In the genomic region with DNA sequence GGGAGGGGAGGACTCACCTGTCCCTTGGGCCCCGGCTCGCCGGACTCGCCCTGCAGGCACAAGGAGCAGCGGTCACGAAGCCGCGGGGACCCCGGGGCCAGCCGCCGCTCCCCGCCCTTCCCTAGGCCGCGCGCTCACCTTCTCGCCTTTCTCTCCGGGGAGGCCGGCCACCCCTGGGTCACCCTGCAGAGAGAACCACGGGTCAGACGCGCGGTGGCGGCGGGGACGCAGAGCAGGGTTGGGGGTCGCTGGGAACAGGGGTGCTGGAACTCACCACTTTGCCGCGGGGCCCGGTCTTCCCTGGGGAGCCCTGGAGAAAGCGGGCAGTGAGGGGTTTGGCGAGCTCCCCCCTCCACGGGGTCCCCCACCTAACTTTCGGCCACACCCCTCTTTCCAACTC, we compare ENCODE assay signal across 1 cellular context.
TF ChIP-seq lines count a peak whose summit lies in the region.

No MANE protein-coding gene starts in this region.

TF ChIP-seq in WTC11, 78 proteins besides CTCF, POLR2A, EP300 and RAD21:
- TF ChIP-seq ZSCAN18 (CRISPR knock-in tag; IDR thresholded peaks at IDR 0.05) (no peak), AR (CRISPR knock-in tag; IDR thresholded peaks at IDR 0.05) (no peak), CREM (CRISPR knock-in tag; IDR thresholded peaks at IDR 0.05) (no peak), CDX4 (CRISPR knock-in tag; IDR thresholded peaks at IDR 0.05; ENCODE audit: borderline replicate concordance) (no peak), JAZF1 (CRISPR knock-in tag; IDR thresholded peaks at IDR 0.05) (no peak), NR2C2 (CRISPR knock-in tag; IDR thresholded peaks at IDR 0.05) (no peak), ATF6 (CRISPR knock-in tag; IDR thresholded peaks at IDR 0.05) (no peak), NFYB (CRISPR knock-in tag; conservative IDR thresholded peaks at IDR 0.05; ENCODE audit: low read depth) (no peak), TP53 (CRISPR knock-in tag; IDR thresholded peaks at IDR 0.05) (no peak), SOX15 (CRISPR knock-in tag; IDR thresholded peaks at IDR 0.05) (no peak), ZBTB21 (CRISPR knock-in tag; IDR thresholded peaks at IDR 0.05; ENCODE audit: borderline replicate concordance) (no peak), MXD4 (CRISPR knock-in tag; IDR thresholded peaks at IDR 0.05; ENCODE audit: borderline replicate concordance) (no peak)
- TF ChIP-seq, protein P1, sequence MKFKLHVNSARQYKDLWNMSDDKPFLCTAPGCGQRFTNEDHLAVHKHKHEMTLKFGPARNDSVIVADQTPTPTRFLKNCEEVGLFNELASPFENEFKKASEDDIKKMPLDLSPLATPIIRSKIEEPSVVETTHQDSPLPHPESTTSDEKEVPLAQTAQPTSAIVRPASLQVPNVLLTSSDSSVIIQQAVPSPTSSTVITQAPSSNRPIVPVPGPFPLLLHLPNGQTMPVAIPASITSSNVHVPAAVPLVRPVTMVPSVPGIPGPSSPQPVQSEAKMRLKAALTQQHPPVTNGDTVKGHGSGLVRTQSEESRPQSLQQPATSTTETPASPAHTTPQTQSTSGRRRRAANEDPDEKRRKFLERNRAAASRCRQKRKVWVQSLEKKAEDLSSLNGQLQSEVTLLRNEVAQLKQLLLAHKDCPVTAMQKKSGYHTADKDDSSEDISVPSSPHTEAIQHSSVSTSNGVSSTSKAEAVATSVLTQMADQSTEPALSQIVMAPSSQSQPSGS (CRISPR knock-in tag; IDR thresholded peaks at IDR 0.05; ENCODE audit: borderline replicate concordance, low read depth), result no peak
- TF ChIP-seq, protein P2, sequence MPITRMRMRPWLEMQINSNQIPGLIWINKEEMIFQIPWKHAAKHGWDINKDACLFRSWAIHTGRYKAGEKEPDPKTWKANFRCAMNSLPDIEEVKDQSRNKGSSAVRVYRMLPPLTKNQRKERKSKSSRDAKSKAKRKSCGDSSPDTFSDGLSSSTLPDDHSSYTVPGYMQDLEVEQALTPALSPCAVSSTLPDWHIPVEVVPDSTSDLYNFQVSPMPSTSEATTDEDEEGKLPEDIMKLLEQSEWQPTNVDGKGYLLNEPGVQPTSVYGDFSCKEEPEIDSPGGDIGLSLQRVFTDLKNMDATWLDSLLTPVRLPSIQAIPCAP (CRISPR knock-in tag; IDR thresholded peaks at IDR 0.05), result no peak
- TF ChIP-seq, protein P3, sequence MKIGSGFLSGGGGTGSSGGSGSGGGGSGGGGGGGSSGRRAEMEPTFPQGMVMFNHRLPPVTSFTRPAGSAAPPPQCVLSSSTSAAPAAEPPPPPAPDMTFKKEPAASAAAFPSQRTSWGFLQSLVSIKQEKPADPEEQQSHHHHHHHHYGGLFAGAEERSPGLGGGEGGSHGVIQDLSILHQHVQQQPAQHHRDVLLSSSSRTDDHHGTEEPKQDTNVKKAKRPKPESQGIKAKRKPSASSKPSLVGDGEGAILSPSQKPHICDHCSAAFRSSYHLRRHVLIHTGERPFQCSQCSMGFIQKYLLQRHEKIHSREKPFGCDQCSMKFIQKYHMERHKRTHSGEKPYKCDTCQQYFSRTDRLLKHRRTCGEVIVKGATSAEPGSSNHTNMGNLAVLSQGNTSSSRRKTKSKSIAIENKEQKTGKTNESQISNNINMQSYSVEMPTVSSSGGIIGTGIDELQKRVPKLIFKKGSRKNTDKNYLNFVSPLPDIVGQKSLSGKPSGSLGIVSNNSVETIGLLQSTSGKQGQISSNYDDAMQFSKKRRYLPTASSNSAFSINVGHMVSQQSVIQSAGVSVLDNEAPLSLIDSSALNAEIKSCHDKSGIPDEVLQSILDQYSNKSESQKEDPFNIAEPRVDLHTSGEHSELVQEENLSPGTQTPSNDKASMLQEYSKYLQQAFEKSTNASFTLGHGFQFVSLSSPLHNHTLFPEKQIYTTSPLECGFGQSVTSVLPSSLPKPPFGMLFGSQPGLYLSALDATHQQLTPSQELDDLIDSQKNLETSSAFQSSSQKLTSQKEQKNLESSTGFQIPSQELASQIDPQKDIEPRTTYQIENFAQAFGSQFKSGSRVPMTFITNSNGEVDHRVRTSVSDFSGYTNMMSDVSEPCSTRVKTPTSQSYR (CRISPR knock-in tag; IDR thresholded peaks at IDR 0.05), result no peak
- TF ChIP-seq, protein P4, sequence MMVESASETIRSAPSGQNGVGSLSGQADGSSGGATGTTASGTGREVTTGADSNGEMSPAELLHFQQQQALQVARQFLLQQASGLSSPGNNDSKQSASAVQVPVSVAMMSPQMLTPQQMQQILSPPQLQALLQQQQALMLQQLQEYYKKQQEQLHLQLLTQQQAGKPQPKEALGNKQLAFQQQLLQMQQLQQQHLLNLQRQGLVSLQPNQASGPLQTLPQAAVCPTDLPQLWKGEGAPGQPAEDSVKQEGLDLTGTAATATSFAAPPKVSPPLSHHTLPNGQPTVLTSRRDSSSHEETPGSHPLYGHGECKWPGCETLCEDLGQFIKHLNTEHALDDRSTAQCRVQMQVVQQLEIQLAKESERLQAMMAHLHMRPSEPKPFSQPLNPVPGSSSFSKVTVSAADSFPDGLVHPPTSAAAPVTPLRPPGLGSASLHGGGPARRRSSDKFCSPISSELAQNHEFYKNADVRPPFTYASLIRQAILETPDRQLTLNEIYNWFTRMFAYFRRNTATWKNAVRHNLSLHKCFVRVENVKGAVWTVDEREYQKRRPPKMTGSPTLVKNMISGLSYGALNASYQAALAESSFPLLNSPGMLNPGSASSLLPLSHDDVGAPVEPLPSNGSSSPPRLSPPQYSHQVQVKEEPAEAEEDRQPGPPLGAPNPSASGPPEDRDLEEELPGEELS (CRISPR knock-in tag; IDR thresholded peaks at IDR 0.05), result no peak
